23 cellular contexts compared by ENCODE assay signal in genomic region chr10:7571992-7572391, GRCh38.
"Had no signal": no experiment of that assay in that cellular context is flagged by ENCODE, and none has a peak within 500 bp of the region (broad histone marks: within the 10 kb centered on the region; RNA-seq: fewer than 3 reads in every experiment).

No MANE protein-coding gene starts in this region.

- H3K9me3 ChIP-seq: mucosa of descending colon, ovary, prostate gland, upper lobe of left lung, vagina had no signal

- H3K36me3 ChIP-seq: ovary, prostate gland, upper lobe of left lung, vagina had no signal

- H3K27ac ChIP-seq: epithelial cell of prostate, ovary, prostate gland, vagina had no signal

- DNase-seq: activated CD4-positive, alpha-beta memory T cell treated with anti-CD3 and anti-CD28 coated beads, Interleukin-2, amount 10 ng/mL, durations not matched to agents 7 days and 5 days; activated CD4-positive, alpha-beta T cell treated with anti-CD3 and anti-CD28 coated beads for 1 hour; activated CD4-positive, alpha-beta T cell treated with anti-CD3 and anti-CD28 coated beads, Interleukin-2, amount 10 ng/mL, durations not matched to agents 7 days and 5 days; activated CD8-positive, alpha-beta memory T cell treated with anti-CD3 and anti-CD28 coated beads, Interleukin-2, amount 50 U/mL, for 48 hours; activated gamma-delta T cell; activated naive CD4-positive, alpha-beta T cell treated with anti-CD3 and anti-CD28 coated beads, Interleukin-2, amount 10 ng/mL, durations not matched to agents 7 days and 5 days; activated naive CD8-positive, alpha-beta T cell treated with anti-CD3 and anti-CD28 coated beads, Interleukin-2, amount 10 ng/mL, durations not matched to agents 7 days and 5 days; activated T-cell treated with anti-CD3 and anti-CD28 coated beads, Interleukin-2, amount 50 U/mL, for 24 hours; dermis blood vessel endothelial cell; effector CD8-positive, alpha-beta T cell; mesendoderm; mucosa of descending colon; naive B cell; stimulated activated CD4-positive, alpha-beta T cell treated with anti-CD3 and anti-CD28 coated beads, Interleukin-4, amount 100 ng/mL, for 1 hour; substantia nigra; T-helper 17 cell had no signal

- ATAC-seq: mucosa of descending colon, T-helper 17 cell, WTC11 had no signal

- H3K4me1 ChIP-seq: prostate gland, vagina had no signal

- H3K27me3 ChIP-seq: ovary, upper lobe of left lung, vagina had no signal

- H3K4me3 ChIP-seq: lung, mucosa of descending colon, ovary, prostate gland, upper lobe of left lung, vagina had no signal
